ENCODE assay signal across 2 cellular contexts in the genomic region with DNA sequence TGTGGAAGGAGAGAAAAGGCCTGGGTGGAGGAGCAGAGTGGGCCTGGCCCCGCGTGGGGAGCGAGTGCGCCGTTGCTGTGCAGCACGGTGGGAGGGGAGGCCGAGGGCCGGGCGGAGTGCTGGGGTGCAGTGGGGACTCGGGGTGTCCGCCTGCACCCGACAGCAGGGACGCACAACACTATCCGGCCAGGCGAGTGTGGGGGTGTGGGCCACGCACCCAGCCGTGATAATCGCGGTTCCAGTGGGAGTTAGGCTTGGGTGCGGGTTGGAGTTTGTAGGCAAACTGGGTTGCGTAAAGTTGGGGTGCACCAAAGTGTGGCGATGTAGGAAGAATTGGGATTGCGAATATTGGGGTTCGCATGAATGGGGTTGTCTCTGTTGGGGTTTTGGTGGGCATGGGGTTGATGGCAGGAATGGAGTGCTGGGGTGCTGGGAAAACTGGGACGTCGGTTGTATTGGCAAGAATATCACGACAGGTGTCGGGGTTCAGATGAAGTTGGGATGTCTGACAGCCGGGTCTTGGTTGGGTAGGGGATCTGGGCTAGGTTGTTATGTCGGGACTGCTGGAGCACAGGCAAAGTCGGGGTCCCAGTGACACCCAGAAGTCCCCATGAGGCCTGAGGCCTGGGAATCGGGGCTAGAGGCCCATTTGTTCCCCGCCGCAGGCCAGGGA.
TF ChIP-seq lines count a peak whose summit lies in the region.

No MANE protein-coding gene starts in this region.

TF ChIP-seq in SK-N-SH, 30 proteins besides CTCF, POLR2A, EP300 and RAD21 (continued from another document):
- TF ChIP-seq, protein P1, sequence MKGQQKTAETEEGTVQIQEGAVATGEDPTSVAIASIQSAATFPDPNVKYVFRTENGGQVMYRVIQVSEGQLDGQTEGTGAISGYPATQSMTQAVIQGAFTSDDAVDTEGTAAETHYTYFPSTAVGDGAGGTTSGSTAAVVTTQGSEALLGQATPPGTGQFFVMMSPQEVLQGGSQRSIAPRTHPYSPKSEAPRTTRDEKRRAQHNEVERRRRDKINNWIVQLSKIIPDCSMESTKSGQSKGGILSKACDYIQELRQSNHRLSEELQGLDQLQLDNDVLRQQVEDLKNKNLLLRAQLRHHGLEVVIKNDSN (IDR thresholded peaks at IDR 0.05; ENCODE audit: borderline replicate concordance, low read depth), result no peak
- no peak for TF ChIP-seq FOXM1 (IDR thresholded peaks at IDR 0.05; ENCODE audit: low read depth)
- TF ChIP-seq SMC3 (IDR thresholded peaks at IDR 0.05; ENCODE audit: low read depth, low read length), result no peak
- no peak for TF ChIP-seq GATA2 (CRISPR knock-in tag; IDR thresholded peaks at IDR 0.05)

TF ChIP-seq in SK-N-SH treated with all-trans-retinoic acid at 6 μM for 48 hours, 23 proteins besides CTCF, POLR2A, EP300 and RAD21 (continued from another document):
- TF ChIP-seq PATZ1 (CRISPR knock-in tag; IDR thresholded peaks at IDR 0.05; ENCODE audit: borderline replicate concordance) (no peak), RARB (CRISPR knock-in tag; IDR thresholded peaks at IDR 0.05) (no peak), ISL1 (CRISPR knock-in tag; IDR thresholded peaks at IDR 0.05) (no peak), BACH2 (CRISPR knock-in tag; IDR thresholded peaks at IDR 0.05; ENCODE audit: borderline replicate concordance) (no peak), PPARA (CRISPR knock-in tag; IDR thresholded peaks at IDR 0.05; ENCODE audit: borderline replicate concordance) (no peak), OSR1 (CRISPR knock-in tag; IDR thresholded peaks at IDR 0.05) (no peak)
- TF ChIP-seq, protein P2, sequence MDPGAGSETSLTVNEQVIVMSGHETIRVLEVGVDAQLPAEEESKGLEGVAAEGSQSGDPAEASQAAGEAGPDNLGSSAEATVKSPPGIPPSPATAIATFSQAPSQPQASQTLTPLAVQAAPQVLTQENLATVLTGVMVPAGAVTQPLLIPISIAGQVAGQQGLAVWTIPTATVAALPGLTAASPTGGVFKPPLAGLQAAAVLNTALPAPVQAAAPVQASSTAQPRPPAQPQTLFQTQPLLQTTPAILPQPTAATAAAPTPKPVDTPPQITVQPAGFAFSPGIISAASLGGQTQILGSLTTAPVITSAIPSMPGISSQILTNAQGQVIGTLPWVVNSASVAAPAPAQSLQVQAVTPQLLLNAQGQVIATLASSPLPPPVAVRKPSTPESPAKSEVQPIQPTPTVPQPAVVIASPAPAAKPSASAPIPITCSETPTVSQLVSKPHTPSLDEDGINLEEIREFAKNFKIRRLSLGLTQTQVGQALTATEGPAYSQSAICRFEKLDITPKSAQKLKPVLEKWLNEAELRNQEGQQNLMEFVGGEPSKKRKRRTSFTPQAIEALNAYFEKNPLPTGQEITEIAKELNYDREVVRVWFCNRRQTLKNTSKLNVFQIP (CRISPR knock-in tag; IDR thresholded peaks at IDR 0.05; ENCODE audit: borderline replicate concordance, low read depth), result no peak
- TF ChIP-seq, protein P3, sequence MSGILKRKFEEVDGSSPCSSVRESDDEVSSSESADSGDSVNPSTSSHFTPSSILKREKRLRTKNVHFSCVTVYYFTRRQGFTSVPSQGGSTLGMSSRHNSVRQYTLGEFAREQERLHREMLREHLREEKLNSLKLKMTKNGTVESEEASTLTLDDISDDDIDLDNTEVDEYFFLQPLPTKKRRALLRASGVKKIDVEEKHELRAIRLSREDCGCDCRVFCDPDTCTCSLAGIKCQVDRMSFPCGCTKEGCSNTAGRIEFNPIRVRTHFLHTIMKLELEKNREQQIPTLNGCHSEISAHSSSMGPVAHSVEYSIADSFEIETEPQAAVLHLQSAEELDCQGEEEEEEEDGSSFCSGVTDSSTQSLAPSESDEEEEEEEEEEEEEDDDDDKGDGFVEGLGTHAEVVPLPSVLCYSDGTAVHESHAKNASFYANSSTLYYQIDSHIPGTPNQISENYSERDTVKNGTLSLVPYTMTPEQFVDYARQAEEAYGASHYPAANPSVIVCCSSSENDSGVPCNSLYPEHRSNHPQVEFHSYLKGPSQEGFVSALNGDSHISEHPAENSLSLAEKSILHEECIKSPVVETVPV (CRISPR knock-in tag; IDR thresholded peaks at IDR 0.05), result no peak
TF ChIP-seq in SK-N-SH treated with all-trans-retinoic acid at 6 μM for 48 hours: peak in this region for 0.
